ENCODE assay signal across 1 cellular context in genomic region chr9:16869140-16869903, GRCh38.
TF ChIP-seq lines count a peak whose summit lies in the region.

No MANE protein-coding gene starts in this region.

TF ChIP-seq in A549, 52 proteins besides CTCF, POLR2A, EP300 and RAD21 (continued from another document):
- TF ChIP-seq MAX (IDR thresholded peaks at IDR 0.05) (no peak), REST (IDR thresholded peaks at IDR 0.05) (no peak), KDM5A (IDR thresholded peaks at IDR 0.05) (no peak), HEYL (CRISPR knock-in tag; IDR thresholded peaks at IDR 0.05) (no peak), RCOR1 (IDR thresholded peaks at IDR 0.05; ENCODE audit: low read depth, low read length) (no peak)
